27 cellular contexts compared by ENCODE assay signal in genomic region chr1:16605532-16605931, GRCh38. TPM values are rescaled to one million over a fixed set of nuclear protein-coding genes. Genes with fewer than 3 reads are reported as not detected.
DNase-seq lines count a peak whose midpoint lies in the region; ATAC-seq and TF ChIP-seq lines count a peak whose summit lies in the region.
"Had no signal": no experiment of that assay in that cellular context is flagged by ENCODE, and none has a peak within 500 bp of the region (broad histone marks: within the 10 kb centered on the region; RNA-seq: fewer than 3 reads in every experiment).

No MANE protein-coding gene starts in this region.

- H3K4me1 ChIP-seq in right lobe of liver, result peaks cover 0 to 41% (median 20%) of the 10 kb centered on the region in 4 donors

- H3K36me3 ChIP-seq in right lobe of liver, result peaks cover 0 to 14% (median 2%) of the 10 kb centered on the region in 4 donors

- WGBS in right lobe of liver (ENCODE audit: insufficient coverage, low coverage, low lambda C conversion rate, missing lambda C conversion rate), result 35% methylated on average over 5 of the region's 5 CpGs

- no peaks in the 10 kb centered on the region for H3K9me3 Mint-ChIP-seq in activated CD4-positive, alpha-beta T cell treated with anti-CD3 and anti-CD28 coated beads, Interleukin-2, amount 10 ng/mL, durations not matched to agents 24 days and 14 days
- no peaks in the 10 kb centered on the region for H3K9me3 Mint-ChIP-seq in type B pancreatic cell
- H3K9me3 Mint-ChIP-seq in activated T-cell treated with anti-CD3 and anti-CD28 coated beads, Interleukin-2, amount 50 U/mL, for 72 hours, result no peaks in the 10 kb centered on the region
- no peaks in the 10 kb centered on the region for H3K9me3 Mint-ChIP-seq in stimulated activated effector memory CD8-positive, alpha-beta T cell treated with anti-CD3 and anti-CD28 coated beads, Interleukin-12 subunit alpha, Interleukin-12 subunit beta, amount 100 ng/mL, for 72 hours
- H3K9me3 Mint-ChIP-seq in activated CD4-positive, alpha-beta memory T cell treated with anti-CD3 and anti-CD28 coated beads, Interleukin-2, amount 10 ng/mL, durations not matched to agents 7 days and 5 days, result no peaks in the 10 kb centered on the region
- H3K9me3 Mint-ChIP-seq: activated naive CD8-positive, alpha-beta T cell treated with anti-CD3 and anti-CD28 coated beads for 36 hours; activated T-helper 2 cell treated with anti-CD3 and anti-CD28 coated beads, Interferon-gamma antibody, Interleukin-2, Interleukin-4, amounts not matched to agents 10 μg/mL and 5 μg/mL and 100 μg/mL, durations not matched to agents 14 hours and 24 hours and 36 hours; brain; mesothelial cell of epicardium; natural killer cell had no signal

- CTCF ChIA-PET in activated CD4-positive, alpha-beta memory T cell treated with anti-CD3 and anti-CD28 coated beads, Interleukin-2, amount 10 ng/mL, durations not matched to agents 7 days and 5 days (lab: Charles Lee), result no interaction called here

- H3K4me1 Mint-ChIP-seq in activated CD4-positive, alpha-beta T cell treated with anti-CD3 and anti-CD28 coated beads, Interleukin-2, amount 10 ng/mL, durations not matched to agents 24 days and 14 days, result peaks cover 2% of the 10 kb centered on the region
- H3K4me1 Mint-ChIP-seq in type B pancreatic cell (ENCODE audit: unreplicated experiment), result no peaks in the 10 kb centered on the region
- no peaks in the 10 kb centered on the region for H3K4me1 Mint-ChIP-seq in activated T-cell treated with anti-CD3 and anti-CD28 coated beads, Interleukin-2, amount 50 U/mL, for 72 hours (ENCODE audit: low read depth)
- no peaks in the 10 kb centered on the region for H3K4me1 Mint-ChIP-seq in stimulated activated effector memory CD8-positive, alpha-beta T cell treated with anti-CD3 and anti-CD28 coated beads, Interleukin-12 subunit alpha, Interleukin-12 subunit beta, amount 100 ng/mL, for 72 hours
- H3K4me1 Mint-ChIP-seq in activated CD4-positive, alpha-beta memory T cell treated with anti-CD3 and anti-CD28 coated beads, Interleukin-2, amount 10 ng/mL, durations not matched to agents 7 days and 5 days, result no peaks in the 10 kb centered on the region
- H3K4me1 Mint-ChIP-seq: activated naive CD8-positive, alpha-beta T cell treated with anti-CD3 and anti-CD28 coated beads for 36 hours; brain; mesothelial cell of epicardium; natural killer cell had no signal

- no peak overlapping the region for H3K4me3 Mint-ChIP-seq in activated CD4-positive, alpha-beta T cell treated with anti-CD3 and anti-CD28 coated beads, Interleukin-2, amount 10 ng/mL, durations not matched to agents 24 days and 14 days
- no peak overlapping the region for H3K4me3 Mint-ChIP-seq in type B pancreatic cell
- no peak overlapping the region for H3K4me3 Mint-ChIP-seq in activated T-cell treated with anti-CD3 and anti-CD28 coated beads, Interleukin-2, amount 50 U/mL, for 72 hours
- H3K4me3 Mint-ChIP-seq in stimulated activated effector memory CD8-positive, alpha-beta T cell treated with anti-CD3 and anti-CD28 coated beads, Interleukin-12 subunit alpha, Interleukin-12 subunit beta, amount 100 ng/mL, for 72 hours, result no peak overlapping the region
- no peak overlapping the region for H3K4me3 Mint-ChIP-seq in activated CD4-positive, alpha-beta memory T cell treated with anti-CD3 and anti-CD28 coated beads, Interleukin-2, amount 10 ng/mL, durations not matched to agents 7 days and 5 days
- H3K4me3 Mint-ChIP-seq: activated CD8-positive, alpha-beta memory T cell treated with anti-CD3 and anti-CD28 coated beads, Interleukin-2, amount 10 ng/mL, durations not matched to agents 7 days and 5 days; activated naive CD8-positive, alpha-beta T cell treated with anti-CD3 and anti-CD28 coated beads for 36 hours; brain; mesothelial cell of epicardium; natural killer cell had no signal

- POLR2A ChIA-PET in activated CD4-positive, alpha-beta memory T cell treated with anti-CD3 and anti-CD28 coated beads, Interleukin-2, amount 10 ng/mL, durations not matched to agents 7 days and 5 days (lab: Charles Lee), result interaction anchor here (0.6 kb wide), 1 partner anchor 39 kb away, joined by 3 read pairs; no protein-coding TSS in a partner anchor

- no peak for TF ChIP-seq POLR2A in right lobe of liver (IDR thresholded peaks at IDR 0.05)

- H3K4me3 ChIP-seq in coronary artery (no peak overlapping the region), right lobe of liver (no peak overlapping the region)
- H3K4me3 ChIP-seq: stomach had no signal

- no peaks in the 10 kb centered on the region for H3K36me3 Mint-ChIP-seq in activated CD4-positive, alpha-beta T cell treated with anti-CD3 and anti-CD28 coated beads, Interleukin-2, amount 10 ng/mL, durations not matched to agents 24 days and 14 days (ENCODE audit: low read depth)
- no peaks in the 10 kb centered on the region for H3K36me3 Mint-ChIP-seq in type B pancreatic cell
- H3K36me3 Mint-ChIP-seq in activated T-cell treated with anti-CD3 and anti-CD28 coated beads, Interleukin-2, amount 50 U/mL, for 72 hours (ENCODE audit: insufficient read depth in 2 of 2), result no peaks in the 10 kb centered on the region
- no peaks in the 10 kb centered on the region for H3K36me3 Mint-ChIP-seq in stimulated activated effector memory CD8-positive, alpha-beta T cell treated with anti-CD3 and anti-CD28 coated beads, Interleukin-12 subunit alpha, Interleukin-12 subunit beta, amount 100 ng/mL, for 72 hours
- no peaks in the 10 kb centered on the region for H3K36me3 Mint-ChIP-seq in activated CD4-positive, alpha-beta memory T cell treated with anti-CD3 and anti-CD28 coated beads, Interleukin-2, amount 10 ng/mL, durations not matched to agents 7 days and 5 days (ENCODE audit: low read depth)
- H3K36me3 Mint-ChIP-seq: activated CD8-positive, alpha-beta memory T cell treated with anti-CD3 and anti-CD28 coated beads, Interleukin-2, amount 10 ng/mL, durations not matched to agents 7 days and 5 days; activated naive CD8-positive, alpha-beta T cell treated with anti-CD3 and anti-CD28 coated beads for 36 hours; brain; mesothelial cell of epicardium; natural killer cell had no signal

- TF ChIP-seq CTCF in coronary artery (IDR thresholded peaks at IDR 0.05), result no peak
- no peak for TF ChIP-seq CTCF in right lobe of liver (IDR thresholded peaks at IDR 0.05)
- no peak for TF ChIP-seq CTCF in type B pancreatic cell (conservative IDR thresholded peaks at IDR 0.05)

- no peaks in the 10 kb centered on the region for H3K27me3 ChIP-seq in right lobe of liver
- H3K27me3 ChIP-seq: stomach had no signal

- no peak for ATAC-seq in right lobe of liver
- no peak for ATAC-seq in activated T-cell treated with anti-CD3 and anti-CD28 coated beads, Interleukin-2, amount 50 U/mL, for 72 hours (replicated peaks in 1 of 2)
- no peak for ATAC-seq in stimulated activated effector memory CD8-positive, alpha-beta T cell treated with anti-CD3 and anti-CD28 coated beads, Interleukin-12 subunit alpha, Interleukin-12 subunit beta, amount 100 ng/mL, for 72 hours
- ATAC-seq: activated CD8-positive, alpha-beta memory T cell treated with anti-CD3 and anti-CD28 coated beads, Interleukin-2, amount 10 ng/mL, durations not matched to agents 7 days and 5 days; natural killer cell had no signal

- peak; percentile 60 for DNase-seq in activated CD4-positive, alpha-beta T cell treated with anti-CD3 and anti-CD28 coated beads, Interleukin-2, amount 10 ng/mL, durations not matched to agents 24 days and 14 days
- no peak for DNase-seq in activated CD4-positive, alpha-beta T cell treated with anti-CD3 and anti-CD28 coated beads for 48 hours
- DNase-seq in coronary artery (ENCODE audit: low spot score) (peak; percentile 78), right lobe of liver (peak; percentile 39 to 73 (median 72)), type B pancreatic cell (ENCODE audit: extremely low spot score, unreplicated experiment) (peak; percentile 71)
- no peak for DNase-seq in activated T-cell treated with anti-CD3 and anti-CD28 coated beads, Interleukin-2, amount 50 U/mL, for 72 hours
- DNase-seq in stimulated activated effector memory CD8-positive, alpha-beta T cell treated with anti-CD3 and anti-CD28 coated beads, Interleukin-12 subunit alpha, Interleukin-12 subunit beta, amount 100 ng/mL, for 72 hours (ENCODE audit: low spot score in 2 of 2), result no peak
- no peak for DNase-seq in activated CD4-positive, alpha-beta memory T cell treated with anti-CD3 and anti-CD28 coated beads, Interleukin-2, amount 10 ng/mL, durations not matched to agents 7 days and 5 days
- DNase-seq: 8988T; activated CD4-positive, alpha-beta T cell treated with anti-CD3 and anti-CD28 coated beads for 1 hour; activated CD8-positive, alpha-beta memory T cell treated with anti-CD3 and anti-CD28 coated beads, Interleukin-2, amount 10 ng/mL, durations not matched to agents 7 days and 5 days; activated naive CD8-positive, alpha-beta T cell treated with anti-CD3 and anti-CD28 coated beads for 36 hours; AML-193; cortex of kidney; DND-41; foreskin melanocyte; H7; kidney glomerular epithelial cell; natural killer cell; NCI-H2107; NCI-H510A treated with DMSO at 0.1 percent for 48 hours; stimulated activated CD4-positive, alpha-beta T cell treated with anti-CD3 and anti-CD28 coated beads, Interleukin-4, amount 100 ng/mL, for 4 hours; stomach had no signal

- H3K27ac ChIP-seq in coronary artery (peak overlapping the region; percentile 11 to 50), right lobe of liver (peak overlapping the region in 1 of 3 donors; percentile 1)

- H3K27me3 Mint-ChIP-seq in activated CD4-positive, alpha-beta T cell treated with anti-CD3 and anti-CD28 coated beads, Interleukin-2, amount 10 ng/mL, durations not matched to agents 24 days and 14 days, result no peaks in the 10 kb centered on the region
- no peaks in the 10 kb centered on the region for H3K27me3 Mint-ChIP-seq in type B pancreatic cell
- H3K27me3 Mint-ChIP-seq in activated T-cell treated with anti-CD3 and anti-CD28 coated beads, Interleukin-2, amount 50 U/mL, for 72 hours (ENCODE audit: low read depth), result no peaks in the 10 kb centered on the region
- H3K27me3 Mint-ChIP-seq in activated CD4-positive, alpha-beta memory T cell treated with anti-CD3 and anti-CD28 coated beads, Interleukin-2, amount 10 ng/mL, durations not matched to agents 7 days and 5 days, result peaks cover 2% of the 10 kb centered on the region
- H3K27me3 Mint-ChIP-seq: activated CD8-positive, alpha-beta memory T cell treated with anti-CD3 and anti-CD28 coated beads, Interleukin-2, amount 10 ng/mL, durations not matched to agents 7 days and 5 days; activated naive CD8-positive, alpha-beta T cell treated with anti-CD3 and anti-CD28 coated beads for 36 hours; brain; progenitor cell of endocrine pancreas had no signal

- no peak overlapping the region for H3K27ac Mint-ChIP-seq in activated CD4-positive, alpha-beta T cell treated with anti-CD3 and anti-CD28 coated beads, Interleukin-2, amount 10 ng/mL, durations not matched to agents 24 days and 14 days
- no peak overlapping the region for H3K27ac Mint-ChIP-seq in type B pancreatic cell
- no peak overlapping the region for H3K27ac Mint-ChIP-seq in activated T-cell treated with anti-CD3 and anti-CD28 coated beads, Interleukin-2, amount 50 U/mL, for 72 hours
- no peak overlapping the region for H3K27ac Mint-ChIP-seq in stimulated activated effector memory CD8-positive, alpha-beta T cell treated with anti-CD3 and anti-CD28 coated beads, Interleukin-12 subunit alpha, Interleukin-12 subunit beta, amount 100 ng/mL, for 72 hours
- no peak overlapping the region for H3K27ac Mint-ChIP-seq in activated CD4-positive, alpha-beta memory T cell treated with anti-CD3 and anti-CD28 coated beads, Interleukin-2, amount 10 ng/mL, durations not matched to agents 7 days and 5 days
- H3K27ac Mint-ChIP-seq: activated CD8-positive, alpha-beta memory T cell treated with anti-CD3 and anti-CD28 coated beads, Interleukin-2, amount 10 ng/mL, durations not matched to agents 7 days and 5 days; activated naive CD8-positive, alpha-beta T cell treated with anti-CD3 and anti-CD28 coated beads for 36 hours; activated T-helper 2 cell treated with anti-CD3 and anti-CD28 coated beads, Interferon-gamma antibody, Interleukin-2, Interleukin-4, amounts not matched to agents 10 μg/mL and 5 μg/mL and 100 μg/mL, durations not matched to agents 14 hours and 24 hours and 36 hours; brain; mesothelial cell of epicardium; natural killer cell; progenitor cell of endocrine pancreas had no signal

- intact Hi-C loops in activated CD4-positive, alpha-beta T cell treated with anti-CD3 and anti-CD28 coated beads, Interleukin-2, amount 10 ng/mL, durations not matched to agents 24 days and 14 days (cut with micrococcal nuclease), result no loop called here
- intact Hi-C loops in right lobe of liver (cut with DNase I), result no loop called here

- H3K9me3 ChIP-seq in right lobe of liver, result no peaks in the 10 kb centered on the region
- H3K9me3 ChIP-seq: stomach had no signal

RNA-seq across cellular contexts. Expression of gene NBPF1, which starts 7.8 kb away (rescaled TPM):
- 4.2 and 5.1 TPM in 2 replicates for total RNA-seq in activated CD4-positive, alpha-beta T cell treated with anti-CD3 and anti-CD28 coated beads, Interleukin-2, amount 10 ng/mL, durations not matched to agents 24 days and 14 days
- total RNA-seq in right lobe of liver, result 10 to 100 TPM; 22.7 to 30.7 (median 24.1) TPM
- 39.1 and 97.5 TPM in 2 replicates for total RNA-seq in type B pancreatic cell (ENCODE audit: low replicate concordance)
- total RNA-seq in activated T-cell treated with anti-CD3 and anti-CD28 coated beads, Interleukin-2, amount 50 U/mL, for 72 hours, result 10 to 100 TPM; 14.7 to 17.6 TPM
- total RNA-seq in activated CD4-positive, alpha-beta memory T cell treated with anti-CD3 and anti-CD28 coated beads, Interleukin-2, amount 10 ng/mL, durations not matched to agents 7 days and 5 days, result 1 to 10 TPM; 1.7 to 2.2 TPM

Comparison
In these comparisons a context has a peak if more than half of its experiments do, and no peak if none do; other contexts are left out.
1. DNase-seq: peak in activated CD4-positive, alpha-beta T cell treated with anti-CD3 and anti-CD28 coated beads, Interleukin-2, amount 10 ng/mL, durations not matched to agents 24 days and 14 days (single experiment), coronary artery (single experiment), right lobe of liver (3 of 3) and type B pancreatic cell (single experiment); none in activated CD4-positive, alpha-beta T cell treated with anti-CD3 and anti-CD28 coated beads for 48 hours (single experiment), activated T-cell treated with anti-CD3 and anti-CD28 coated beads, Interleukin-2, amount 50 U/mL, for 72 hours (0 of 2), stimulated activated effector memory CD8-positive, alpha-beta T cell treated with anti-CD3 and anti-CD28 coated beads, Interleukin-12 subunit alpha, Interleukin-12 subunit beta, amount 100 ng/mL, for 72 hours (0 of 2) and activated CD4-positive, alpha-beta memory T cell treated with anti-CD3 and anti-CD28 coated beads, Interleukin-2, amount 10 ng/mL, durations not matched to agents 7 days and 5 days (single experiment).